ENCODE assay signal across 33 cellular contexts in the genomic region with DNA sequence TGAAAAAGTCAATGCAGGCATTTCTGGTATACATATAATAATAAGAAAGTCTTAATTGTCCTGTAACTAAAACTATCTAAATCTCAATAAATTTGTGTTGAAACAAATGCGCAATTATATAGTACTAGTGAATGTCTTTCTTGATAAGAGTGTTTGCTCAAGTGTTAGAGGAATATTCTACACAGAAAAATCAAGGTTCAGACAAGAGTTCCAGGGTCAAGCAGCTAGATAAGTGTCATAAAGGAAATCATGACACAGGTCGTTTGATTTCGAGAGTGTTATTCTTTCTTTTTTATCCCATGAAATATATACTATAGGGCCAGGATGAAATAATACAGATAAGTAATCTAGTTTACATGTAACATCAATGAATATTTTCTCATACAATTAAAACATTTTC.
"Had no signal": no experiment of that assay in that cellular context is flagged by ENCODE, and none has a peak within 500 bp of the region (broad histone marks: within the 10 kb centered on the region; RNA-seq: fewer than 3 reads in every experiment).

No MANE protein-coding gene starts in this region.

- FAIRE-seq: bronchial epithelial cell, TTC549 had no signal

- H3K4me3 ChIP-seq: Peyer's patch, SJSA1 had no signal

- H3K27ac Mint-ChIP-seq: activated CD4-positive, alpha-beta T cell treated with anti-CD3 and anti-CD28 coated beads for 36 hours; activated CD4-positive, alpha-beta T cell treated with anti-CD3 and anti-CD28 coated beads, Interleukin-2, amount 10 ng/mL, durations not matched to agents 7 days and 5 days; activated CD8-positive, alpha-beta T cell treated with anti-CD3 and anti-CD28 coated beads, Interleukin-2, amount 10 ng/mL, durations not matched to agents 7 days and 5 days; activated naive CD4-positive, alpha-beta T cell treated with anti-CD3 and anti-CD28 coated beads for 36 hours; activated naive CD8-positive, alpha-beta T cell; activated naive CD8-positive, alpha-beta T cell treated with anti-CD3 and anti-CD28 coated beads, Interleukin-2, amount 50 U/mL, for 24 hours; activated T-cell treated with anti-CD3 and anti-CD28 coated beads, Interleukin-2, amount 50 U/mL, for 24 hours; activated T-helper 2 cell treated with anti-CD3 and anti-CD28 coated beads, Interferon-gamma antibody, Interleukin-2, Interleukin-4, amounts not matched to agents 10 μg/mL and 5 μg/mL and 100 μg/mL, durations not matched to agents 14 hours and 24 hours and 36 hours; brain; T-helper 1 cell treated with Interleukin-12 subunit alpha and Interleukin-12 subunit beta and Interleukin-4 antibody, amounts not matched to agents 30 μg/mL and 1 μg/mL, for 36 hours; T-helper 2 cell treated with Interferon-gamma antibody and Interleukin-4, amounts not matched to agents 5 μg/mL and 100 μg/mL, for 36 hours had no signal

- H3K36me3 ChIP-seq: Peyer's patch, SJSA1 had no signal

- H3K9me3 Mint-ChIP-seq: activated naive CD8-positive, alpha-beta T cell treated with anti-CD3 and anti-CD28 coated beads, Interleukin-2, amount 50 U/mL, for 24 hours; activated T-helper 2 cell treated with anti-CD3 and anti-CD28 coated beads, Interferon-gamma antibody, Interleukin-2, Interleukin-4, amounts not matched to agents 10 μg/mL and 5 μg/mL and 100 μg/mL, durations not matched to agents 14 hours and 24 hours and 36 hours; brain; T-helper 1 cell treated with Interleukin-12 subunit alpha and Interleukin-12 subunit beta and Interleukin-4 antibody, amounts not matched to agents 30 μg/mL and 1 μg/mL, for 36 hours; T-helper 2 cell treated with Interferon-gamma antibody and Interleukin-4, amounts not matched to agents 5 μg/mL and 100 μg/mL, for 36 hours had no signal

- DNase-seq: activated CD4-positive, alpha-beta T cell treated with anti-CD3 and anti-CD28 coated beads for 36 hours; activated CD4-positive, alpha-beta T cell treated with anti-CD3 and anti-CD28 coated beads, Interleukin-2, amount 10 ng/mL, durations not matched to agents 7 days and 5 days; activated CD4-positive, alpha-beta T cell treated with anti-CD3 and anti-CD28 coated beads, Interleukin-2, amount 50 U/mL, for 48 hours; activated CD8-positive, alpha-beta T cell treated with anti-CD3 and anti-CD28 coated beads, Interleukin-2, amount 10 ng/mL, durations not matched to agents 7 days and 5 days; activated gamma-delta T cell; activated naive CD4-positive, alpha-beta T cell treated with anti-CD3 and anti-CD28 coated beads for 36 hours; activated naive CD8-positive, alpha-beta T cell treated with anti-CD3 and anti-CD28 coated beads, Interleukin-2, amount 50 U/mL, for 24 hours; activated T-cell treated with anti-CD3 and anti-CD28 coated beads, Interleukin-2, amount 50 U/mL, for 24 hours; anterior cingulate cortex; Karpas-422; KBM-7; NCI-H1105; NCI-H1417 treated with DMSO at 0.1 percent for 48 hours; NCI-H1694; NCI-H1930; NCI-H2081 treated with DMSO at 0.1 percent for 48 hours; NCI-H226; NCI-H446 treated with DMSO at 0.1 percent for 48 hours; NCI-H524 treated with DMSO at 0.1 percent for 48 hours; PC-3; Peyer's patch; RPMI8226; SHP77 treated with DMSO at 0.1 percent for 48 hours; SK-N-SH had no signal

- H3K4me2 ChIP-seq: SK-N-SH had no signal

- H3K27ac ChIP-seq: Peyer's patch, SJSA1 had no signal

- H3K27me3 ChIP-seq: Peyer's patch, SJSA1 had no signal

- H3K9ac ChIP-seq: SK-N-SH had no signal

- H3K4me3 Mint-ChIP-seq: activated CD4-positive, alpha-beta T cell treated with anti-CD3 and anti-CD28 coated beads for 36 hours; activated CD4-positive, alpha-beta T cell treated with anti-CD3 and anti-CD28 coated beads, Interleukin-2, amount 10 ng/mL, durations not matched to agents 7 days and 5 days; activated CD8-positive, alpha-beta T cell treated with anti-CD3 and anti-CD28 coated beads, Interleukin-2, amount 10 ng/mL, durations not matched to agents 7 days and 5 days; activated naive CD4-positive, alpha-beta T cell treated with anti-CD3 and anti-CD28 coated beads for 36 hours; activated naive CD8-positive, alpha-beta T cell; activated naive CD8-positive, alpha-beta T cell treated with anti-CD3 and anti-CD28 coated beads, Interleukin-2, amount 50 U/mL, for 24 hours; activated T-cell treated with anti-CD3 and anti-CD28 coated beads, Interleukin-2, amount 50 U/mL, for 24 hours; brain; T-helper 1 cell treated with Interleukin-12 subunit alpha and Interleukin-12 subunit beta and Interleukin-4 antibody, amounts not matched to agents 30 μg/mL and 1 μg/mL, for 36 hours; T-helper 2 cell treated with Interferon-gamma antibody and Interleukin-4, amounts not matched to agents 5 μg/mL and 100 μg/mL, for 36 hours had no signal

- H3K27me3 Mint-ChIP-seq: activated CD4-positive, alpha-beta T cell treated with anti-CD3 and anti-CD28 coated beads for 36 hours; activated CD4-positive, alpha-beta T cell treated with anti-CD3 and anti-CD28 coated beads, Interleukin-2, amount 10 ng/mL, durations not matched to agents 7 days and 5 days; activated naive CD8-positive, alpha-beta T cell; activated naive CD8-positive, alpha-beta T cell treated with anti-CD3 and anti-CD28 coated beads, Interleukin-2, amount 50 U/mL, for 24 hours; activated T-cell treated with anti-CD3 and anti-CD28 coated beads, Interleukin-2, amount 50 U/mL, for 24 hours; brain had no signal

- ATAC-seq: activated CD4-positive, alpha-beta T cell treated with anti-CD3 and anti-CD28 coated beads for 36 hours; activated CD4-positive, CD25-positive, alpha-beta regulatory T cell treated with anti-CD3 and anti-CD28 coated beads, Interleukin-2, amount 50 U/mL, for 24 hours; activated CD8-positive, alpha-beta T cell treated with anti-CD3 and anti-CD28 coated beads, Interleukin-2, amount 10 ng/mL, durations not matched to agents 7 days and 5 days; activated naive CD8-positive, alpha-beta T cell treated with anti-CD3 and anti-CD28 coated beads, Interleukin-2, amount 50 U/mL, for 24 hours; PC-3 had no signal

- H3K9me3 ChIP-seq: Peyer's patch, SJSA1, SK-N-SH had no signal
